Comparison of ENCODE assay signal across 9 cellular contexts in genomic region chr17:58341136-58341860, GRCh38. TPM values are rescaled to one million over a fixed set of nuclear protein-coding genes. Genes with fewer than 3 reads are reported as not detected.
DNase-seq lines count a peak whose midpoint lies in the region; ATAC-seq and TF ChIP-seq lines count a peak whose summit lies in the region.
"Not testable (repeated sequence)": the region's sequence is repeated elsewhere in the genome, so short reads cannot be mapped to it uniquely, and the experiment has no call there.
"Had no signal": no experiment of that assay in that cellular context is flagged by ENCODE, and none has a peak within 500 bp of the region (broad histone marks: within the 10 kb centered on the region; RNA-seq: fewer than 3 reads in every experiment).

No MANE protein-coding gene starts in this region.

- H3K9me3 Mint-ChIP-seq in CD8-positive, alpha-beta T cell; T-helper 1 cell treated with Interleukin-12 subunit alpha and Interleukin-12 subunit beta and Interleukin-4 antibody, amounts not matched to agents 30 μg/mL and 1 μg/mL, for 36 hours; activated CD8-positive, alpha-beta T cell treated with anti-CD3 and anti-CD28 coated beads, Interleukin-2, amount 10 ng/mL, durations not matched to agents 7 days and 5 days (ENCODE audit: insufficient read depth); activated naive CD4-positive, alpha-beta T cell treated with anti-CD3 and anti-CD28 coated beads, Interleukin-2, amount 10 ng/mL, durations not matched to agents 7 days and 5 days; dendritic cell treated with granulocyte-macrophage colony-stimulating factor and Interleukin-4, amounts not matched to agents 40 ng/mL and 50 ng/mL, for 4 days: not testable (repeated sequence)

- DNase-seq in CD8-positive, alpha-beta T cell; activated CD8-positive, alpha-beta T cell treated with anti-CD3 and anti-CD28 coated beads, Interleukin-2, amount 10 ng/mL, durations not matched to agents 7 days and 5 days; activated naive CD4-positive, alpha-beta T cell treated with anti-CD3 and anti-CD28 coated beads, Interleukin-2, amount 10 ng/mL, durations not matched to agents 7 days and 5 days: not testable (repeated sequence)
- peak; percentile 12 for DNase-seq in posterior vena cava (ENCODE audit: low spot score)
- peak; percentile 33 for DNase-seq in upper lobe of right lung

- peak overlapping the region; percentile 92 for H3K4me3 Mint-ChIP-seq in CD8-positive, alpha-beta T cell
- peak overlapping the region; percentile 99 for H3K4me3 Mint-ChIP-seq in T-helper 1 cell treated with Interleukin-12 subunit alpha and Interleukin-12 subunit beta and Interleukin-4 antibody, amounts not matched to agents 30 μg/mL and 1 μg/mL, for 36 hours
- H3K4me3 Mint-ChIP-seq in activated CD8-positive, alpha-beta T cell treated with anti-CD3 and anti-CD28 coated beads, Interleukin-2, amount 10 ng/mL, durations not matched to agents 7 days and 5 days: peak overlapping the region; percentile 99
- H3K4me3 Mint-ChIP-seq in activated naive CD4-positive, alpha-beta T cell treated with anti-CD3 and anti-CD28 coated beads, Interleukin-2, amount 10 ng/mL, durations not matched to agents 7 days and 5 days: peak overlapping the region; percentile 99
- H3K4me3 Mint-ChIP-seq in dendritic cell treated with granulocyte-macrophage colony-stimulating factor and Interleukin-4, amounts not matched to agents 40 ng/mL and 50 ng/mL, for 4 days: not testable (repeated sequence)

- not testable (repeated sequence) for H3K27me3 ChIP-seq in CD8-positive, alpha-beta T cell (ENCODE audit: insufficient read depth, low read length); upper lobe of right lung

- H3K4me1 ChIP-seq in CD8-positive, alpha-beta T cell (ENCODE audit: insufficient read depth, low read length): peaks cover 82% of the 10 kb centered on the region
- H3K4me1 ChIP-seq in upper lobe of right lung: peaks cover 27% of the 10 kb centered on the region

- not testable (repeated sequence) for H3K4me3 ChIP-seq in CD8-positive, alpha-beta T cell (ENCODE audit: low read depth, low read length); upper lobe of right lung

- not testable (repeated sequence) for ATAC-seq in CD8-positive, alpha-beta T cell; activated CD8-positive, alpha-beta T cell treated with anti-CD3 and anti-CD28 coated beads, Interleukin-2, amount 10 ng/mL, durations not matched to agents 7 days and 5 days; upper lobe of right lung

- TF ChIP-seq CTCF in CD8-positive, alpha-beta T cell (IDR thresholded peaks at IDR 0.05); upper lobe of right lung (IDR thresholded peaks at IDR 0.05): not testable (repeated sequence)

- peak overlapping the region; percentile 97 for H3K27ac Mint-ChIP-seq in CD8-positive, alpha-beta T cell
- peak overlapping the region; percentile 96 for H3K27ac Mint-ChIP-seq in T-helper 1 cell treated with Interleukin-12 subunit alpha and Interleukin-12 subunit beta and Interleukin-4 antibody, amounts not matched to agents 30 μg/mL and 1 μg/mL, for 36 hours
- peak overlapping the region; percentile 92 for H3K27ac Mint-ChIP-seq in activated CD8-positive, alpha-beta T cell treated with anti-CD3 and anti-CD28 coated beads, Interleukin-2, amount 10 ng/mL, durations not matched to agents 7 days and 5 days
- peak overlapping the region; percentile 99 for H3K27ac Mint-ChIP-seq in activated naive CD4-positive, alpha-beta T cell treated with anti-CD3 and anti-CD28 coated beads, Interleukin-2, amount 10 ng/mL, durations not matched to agents 7 days and 5 days
- H3K27ac Mint-ChIP-seq in dendritic cell treated with granulocyte-macrophage colony-stimulating factor and Interleukin-4, amounts not matched to agents 40 ng/mL and 50 ng/mL, for 4 days: peak overlapping the region; percentile 73

- not testable (repeated sequence) for H3K27me3 Mint-ChIP-seq in CD8-positive, alpha-beta T cell (ENCODE audit: low read depth); T-helper 1 cell treated with Interleukin-12 subunit alpha and Interleukin-12 subunit beta and Interleukin-4 antibody, amounts not matched to agents 30 μg/mL and 1 μg/mL, for 36 hours (ENCODE audit: low read depth); activated CD8-positive, alpha-beta T cell treated with anti-CD3 and anti-CD28 coated beads, Interleukin-2, amount 10 ng/mL, durations not matched to agents 7 days and 5 days (ENCODE audit: low read depth); activated naive CD4-positive, alpha-beta T cell treated with anti-CD3 and anti-CD28 coated beads, Interleukin-2, amount 10 ng/mL, durations not matched to agents 7 days and 5 days; dendritic cell treated with granulocyte-macrophage colony-stimulating factor and Interleukin-4, amounts not matched to agents 40 ng/mL and 50 ng/mL, for 4 days

- H3K9me3 ChIP-seq in CD8-positive, alpha-beta T cell (ENCODE audit: low read length); KOPT-K1 (ENCODE audit: insufficient read depth, low read length, poor library complexity, severe bottlenecking); upper lobe of right lung: not testable (repeated sequence)

- CTCF ChIA-PET in CD8-positive, alpha-beta T cell (lab: Charles Lee): interaction anchor here (1.5 to 13.7 kb wide), 4 partner anchors 8 to 76 kb away, joined by 4 to 587 read pairs (median 96); partner anchors contain the start of genes RNF43, SUPT4H1 and TSPOAP1
- CTCF ChIA-PET in activated CD8-positive, alpha-beta T cell treated with anti-CD3 and anti-CD28 coated beads, Interleukin-2, amount 10 ng/mL, durations not matched to agents 7 days and 5 days (lab: Charles Lee): interaction anchor here (0.9 to 13.4 kb wide), 5 partner anchors 7 to 76 kb away, joined by 3 to 235 read pairs (median 101); partner anchors contain the start of genes RNF43 and SUPT4H1
- CTCF ChIA-PET in activated naive CD4-positive, alpha-beta T cell treated with anti-CD3 and anti-CD28 coated beads, Interleukin-2, amount 10 ng/mL, durations not matched to agents 7 days and 5 days (lab: Charles Lee): interaction anchor here (0.7 to 6.5 kb wide), 6 partner anchors 7 to 76 kb away, joined by 3 to 114 read pairs (median 8); partner anchors contain the start of genes RNF43 and TSPOAP1

- POLR2A ChIA-PET in CD8-positive, alpha-beta T cell (lab: Charles Lee): interaction anchor here (0.6 to 14.4 kb wide), 6 partner anchors 11 to 94 kb away, joined by 3 to 773 read pairs (median 22); partner anchors contain the start of genes SUPT4H1 and TSPOAP1
- POLR2A ChIA-PET in activated CD8-positive, alpha-beta T cell treated with anti-CD3 and anti-CD28 coated beads, Interleukin-2, amount 10 ng/mL, durations not matched to agents 7 days and 5 days (lab: Charles Lee): interaction anchor here (15.6 to 18.3 kb wide), 2 partner anchors 11 to 15 kb away, joined by 832 to 2649 read pairs; partner anchors contain the start of genes SUPT4H1 and TSPOAP1

- intact Hi-C loops in CD8-positive, alpha-beta T cell (cut with DNase I, micrococcal nuclease): loop anchor here in 1 of 2 experiments (10.0 kb wide), 1 partner anchor 1086 kb away; the partner anchor contains the start of gene MSI2
- intact Hi-C loops in dendritic cell treated with granulocyte-macrophage colony-stimulating factor and Interleukin-4, amounts not matched to agents 40 ng/mL and 50 ng/mL, for 4 days (cut with micrococcal nuclease); posterior vena cava (cut with DNase I); upper lobe of right lung (cut with DNase I): not testable (repeated sequence)

- peaks cover 49% of the 10 kb centered on the region for H3K36me3 Mint-ChIP-seq in CD8-positive, alpha-beta T cell
- peaks cover 64% of the 10 kb centered on the region for H3K36me3 Mint-ChIP-seq in T-helper 1 cell treated with Interleukin-12 subunit alpha and Interleukin-12 subunit beta and Interleukin-4 antibody, amounts not matched to agents 30 μg/mL and 1 μg/mL, for 36 hours (ENCODE audit: low read depth)
- H3K36me3 Mint-ChIP-seq in activated CD8-positive, alpha-beta T cell treated with anti-CD3 and anti-CD28 coated beads, Interleukin-2, amount 10 ng/mL, durations not matched to agents 7 days and 5 days (ENCODE audit: low read depth): peaks cover 90% of the 10 kb centered on the region
- peaks cover 64% of the 10 kb centered on the region for H3K36me3 Mint-ChIP-seq in activated naive CD4-positive, alpha-beta T cell treated with anti-CD3 and anti-CD28 coated beads, Interleukin-2, amount 10 ng/mL, durations not matched to agents 7 days and 5 days
- H3K36me3 Mint-ChIP-seq in dendritic cell treated with granulocyte-macrophage colony-stimulating factor and Interleukin-4, amounts not matched to agents 40 ng/mL and 50 ng/mL, for 4 days (ENCODE audit: low read depth): peaks cover 48% of the 10 kb centered on the region

- H3K4me1 Mint-ChIP-seq in CD8-positive, alpha-beta T cell (ENCODE audit: low read depth): peaks cover 89% of the 10 kb centered on the region
- H3K4me1 Mint-ChIP-seq in T-helper 1 cell treated with Interleukin-12 subunit alpha and Interleukin-12 subunit beta and Interleukin-4 antibody, amounts not matched to agents 30 μg/mL and 1 μg/mL, for 36 hours (ENCODE audit: low read depth): peaks cover 60% of the 10 kb centered on the region
- H3K4me1 Mint-ChIP-seq in activated CD8-positive, alpha-beta T cell treated with anti-CD3 and anti-CD28 coated beads, Interleukin-2, amount 10 ng/mL, durations not matched to agents 7 days and 5 days (ENCODE audit: low read depth): peaks cover 65% of the 10 kb centered on the region
- peaks cover 67% of the 10 kb centered on the region for H3K4me1 Mint-ChIP-seq in activated naive CD4-positive, alpha-beta T cell treated with anti-CD3 and anti-CD28 coated beads, Interleukin-2, amount 10 ng/mL, durations not matched to agents 7 days and 5 days
- peaks cover 94% of the 10 kb centered on the region for H3K4me1 Mint-ChIP-seq in dendritic cell treated with granulocyte-macrophage colony-stimulating factor and Interleukin-4, amounts not matched to agents 40 ng/mL and 50 ng/mL, for 4 days (ENCODE audit: low read depth)

- H3K36me3 ChIP-seq in CD8-positive, alpha-beta T cell (ENCODE audit: insufficient read depth, low read length): peaks cover 13% of the 10 kb centered on the region
- peaks cover 36% of the 10 kb centered on the region for H3K36me3 ChIP-seq in KOPT-K1 (ENCODE audit: insufficient read depth, low read length)
- peaks cover 16% of the 10 kb centered on the region for H3K36me3 ChIP-seq in upper lobe of right lung

- peak overlapping the region; percentile 28 for H3K27ac ChIP-seq in CD8-positive, alpha-beta T cell (ENCODE audit: low read depth, low read length)
- H3K27ac ChIP-seq in KOPT-K1 (ENCODE audit: low read depth, low read length, poor library complexity, severe bottlenecking): peak overlapping the region; percentile 99
- not testable (repeated sequence) for H3K27ac ChIP-seq in upper lobe of right lung

RNA-seq across cellular contexts. Expression of gene SUPT4H1, which starts 10.7 kb away (rescaled TPM):
- total RNA-seq in CD8-positive, alpha-beta T cell: 10 to 100 TPM; 45.2 to 59.7 TPM
- total RNA-seq in activated CD8-positive, alpha-beta T cell treated with anti-CD3 and anti-CD28 coated beads, Interleukin-2, amount 10 ng/mL, durations not matched to agents 7 days and 5 days: 10 to 100 TPM; 75.2 to 90.8 TPM
- 10 to 100 TPM; 48.4 to 50.1 TPM for total RNA-seq in posterior vena cava
- total RNA-seq in upper lobe of right lung: 82.4 TPM

RNA-seq across cellular contexts. Expression of gene TSPOAP1, which starts 12.7 kb away (rescaled TPM):
- 10 to 100 TPM; 27.9 to 35.3 TPM for total RNA-seq in CD8-positive, alpha-beta T cell
- total RNA-seq in activated CD8-positive, alpha-beta T cell treated with anti-CD3 and anti-CD28 coated beads, Interleukin-2, amount 10 ng/mL, durations not matched to agents 7 days and 5 days: 10 to 100 TPM; 45.8 to 51.5 TPM
- total RNA-seq in posterior vena cava: 1 to 10 TPM; 8.2 to 10.0 TPM
- 21.0 TPM for total RNA-seq in upper lobe of right lung
- total RNA-seq: Calu3 had no signal
